Comparison of ENCODE assay signal across 1 cellular context in genomic region chr12:28830491-28830890, GRCh38.
TF ChIP-seq lines count a peak whose summit lies in the region.

No MANE protein-coding gene starts in this region.

TF ChIP-seq in K562, 482 proteins besides CTCF, POLR2A, EP300 and RAD21 (continued from another document):
- TF ChIP-seq CCNT2 (IDR thresholded peaks at IDR 0.05; ENCODE audit: borderline replicate concordance, extremely low read depth, insufficient read length, low read depth, low read length) (no peak), ZNF592 (IDR thresholded peaks at IDR 0.05) (no peak), NEUROD1 (IDR thresholded peaks at IDR 0.05; ENCODE audit: borderline replicate concordance, low read depth, low read length, partially characterized antibody) (no peak), TFE3 (CRISPR knock-in tag; IDR thresholded peaks at IDR 0.05) (no peak), RBFOX2 (IDR thresholded peaks at IDR 0.05; ENCODE audit: low read depth, low read length) (no peak)
